Comparison of ENCODE assay signal across 22 cellular contexts in the genomic region with DNA sequence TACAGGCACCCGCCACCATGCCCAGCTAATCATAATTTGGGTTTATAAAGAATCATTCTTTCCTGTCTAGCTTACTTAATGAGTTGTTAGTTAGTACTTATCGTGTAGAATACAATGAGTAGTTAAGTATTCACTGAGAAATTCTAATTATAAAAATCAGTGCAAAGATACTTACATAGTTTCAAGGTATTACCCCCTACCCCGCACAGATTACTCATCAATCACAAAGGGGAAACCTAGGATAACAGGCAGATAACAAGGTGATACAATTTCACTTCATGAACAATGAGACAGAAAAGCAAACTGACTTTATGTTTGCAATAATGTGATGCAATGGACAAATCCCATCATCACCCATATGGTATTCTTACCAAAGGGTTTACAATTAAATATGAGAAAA.
DNase-seq lines count a peak whose midpoint lies in the region; ATAC-seq and TF ChIP-seq lines count a peak whose summit lies in the region.
"Had no signal": no experiment of that assay in that cellular context is flagged by ENCODE, and none has a peak within 500 bp of the region (broad histone marks: within the 10 kb centered on the region; RNA-seq: fewer than 3 reads in every experiment).

No MANE protein-coding gene starts in this region.

- ATAC-seq in HG03108 (IDR thresholded peaks at IDR 0.05; ENCODE audit: unreplicated experiment) = no peak
- ATAC-seq: A549 had no signal

- DNase-seq in DMS53 (lab: John Stamatoyannopoulos, UW) (peak; percentile 32), DMS53 treated with DMSO at 0.1 percent for 48 hours (lab: John Stamatoyannopoulos, UW; ENCODE audit: unreplicated experiment) (no peak), mesendoderm (peak; percentile 31), thyroid gland (no peak), A673 (ENCODE audit: low spot score) (no peak)
- DNase-seq: ACHN; BE2C; C1 segment of cervical spinal cord; CD4-positive, alpha-beta memory T cell; CD4-positive, CD25-positive, alpha-beta regulatory T cell; CD8-positive, alpha-beta memory T cell; COR-L47; DMS 273 treated with DMSO at 0.1 percent for 48 hours; DMS153; DND-41; EL; GDM1 had no signal

- H3K56ac ChIP-seq in mesendoderm (ENCODE audit: low read length) = no peak overlapping the region

- no peak overlapping the region for H4K5ac ChIP-seq in mesendoderm (ENCODE audit: low read length)

- TF ChIP-seq POLR2A in thyroid gland (IDR thresholded peaks at IDR 0.05) = no peak

- H3K4me3 ChIP-seq in mesendoderm (ENCODE audit: low read length) (no peak overlapping the region), thyroid gland (replicated peaks in 1 of 3) (no peak overlapping the region), A673 (ENCODE audit: low read depth, low read length, poor library complexity, severe bottlenecking) (no peak overlapping the region)
- H3K4me3 ChIP-seq: A549, BLaER1, GM12878 had no signal

- H3K36me3 ChIP-seq in mesendoderm (ENCODE audit: control insufficient read depth, insufficient read depth, low read length) (no peaks in the 10 kb centered on the region), thyroid gland (no peaks in the 10 kb centered on the region), A673 (ENCODE audit: insufficient read depth, low read length, poor library complexity, severe bottlenecking) (no peaks in the 10 kb centered on the region)
- H3K36me3 ChIP-seq: BE2C, BLaER1 had no signal

- WGBS in mesendoderm (ENCODE audit: extremely low coverage, insufficient coverage, low lambda C conversion rate) = no CpG with 5 or more reads among the region's 3 CpGs
- 63 to 94% methylated on average over 3 of the region's 3 CpGs for WGBS in thyroid gland, 2 donors

- H4K8ac ChIP-seq in mesendoderm (ENCODE audit: low read depth, low read length) = no peak overlapping the region

- no peaks in the 10 kb centered on the region for H3K79me2 ChIP-seq in mesendoderm (ENCODE audit: control insufficient read depth, insufficient read depth, low read length)

- H3K9me3 ChIP-seq in thyroid gland = no peaks in the 10 kb centered on the region
- H3K9me3 ChIP-seq in A673 (ENCODE audit: low read depth, low read length, poor library complexity, severe bottlenecking) = no peaks in the 10 kb centered on the region
- H3K9me3 ChIP-seq: A549, BE2C, BLaER1 had no signal

- H2AK5ac ChIP-seq in mesendoderm (ENCODE audit: low read length) = no peak overlapping the region

- no peak overlapping the region for H3K4me2 ChIP-seq in mesendoderm (ENCODE audit: low read length)
- H3K4me2 ChIP-seq: A549, BLaER1 had no signal

- no peak overlapping the region for H3K4ac ChIP-seq in mesendoderm (ENCODE audit: low read depth, low read length)

- no peak overlapping the region for H3K9ac ChIP-seq in mesendoderm (ENCODE audit: low read length)
- H3K9ac ChIP-seq: BLaER1 had no signal

- CTCF ChIA-PET in A673 (lab: Charles Lee) = no interaction called here

- no TSS peak for BruUV-seq in A673 (replicated peaks; lab: Mats Ljungman, UMichigan)

- no peak overlapping the region for H3K18ac ChIP-seq in mesendoderm (ENCODE audit: low read length)

- POLR2A ChIA-PET in A673 (lab: Charles Lee; ENCODE audit: low non-redundant PET) = no interaction called here

- H2BK120ac ChIP-seq in mesendoderm (ENCODE audit: low read depth, low read length) = no peak overlapping the region

- no peak overlapping the region for H2BK15ac ChIP-seq in mesendoderm (replicated peaks; ENCODE audit: low read depth)

- H3K27me3 ChIP-seq in mesendoderm (ENCODE audit: insufficient read depth, low read length, poor library complexity) (no peaks in the 10 kb centered on the region), thyroid gland (no peaks in the 10 kb centered on the region), A673 (replicated peaks; ENCODE audit: insufficient read depth, low read depth, low read length, poor library complexity) (no peaks in the 10 kb centered on the region)
- H3K27me3 ChIP-seq: BE2C, BLaER1 had no signal

- H3K23ac ChIP-seq in mesendoderm (ENCODE audit: low read length) = no peak overlapping the region

- H3K27ac ChIP-seq in mesendoderm (ENCODE audit: low read depth, low read length) = no peak overlapping the region
- H3K27ac ChIP-seq in thyroid gland = peak overlapping the region; percentile 25 to 76 (median 30)
- H3K27ac ChIP-seq in A673 (ENCODE audit: low read depth, low read length, poor library complexity, severe bottlenecking) = no peak overlapping the region
- H3K27ac ChIP-seq: 22Rv1, A549, BLaER1 had no signal

- no peaks in the 10 kb centered on the region for H3K79me1 ChIP-seq in mesendoderm (ENCODE audit: low read length)

- H3K4me1 ChIP-seq in mesendoderm (ENCODE audit: control insufficient read depth, low read depth, low read length) (peaks cover 6% of the 10 kb centered on the region), thyroid gland (peaks cover 30 to 33% of the 10 kb centered on the region in 2 donors), A673 (ENCODE audit: insufficient read depth, low read length, poor library complexity, severe bottlenecking) (no peaks in the 10 kb centered on the region)
- H3K4me1 ChIP-seq: A549, BE2C, BLaER1 had no signal

- no peak overlapping the region for H2BK5ac ChIP-seq in mesendoderm (ENCODE audit: low read length)

- intact Hi-C loops in thyroid gland (cut with DNase I) (no loop called here), A673 (cut with micrococcal nuclease; ENCODE audit: unreplicated experiment) (no loop called here)

- no peak for TF ChIP-seq CTCF in thyroid gland (IDR thresholded peaks at IDR 0.05)
- TF ChIP-seq CTCF in A673 (conservative IDR thresholded peaks at IDR 0.05; ENCODE audit: low read depth, low read length) = no peak

Comparison
In these comparisons a context has a peak if more than half of its experiments do, and no peak if none do; other contexts are left out.
1. DNase-seq: peak in DMS53 (single experiment) and mesendoderm (single experiment); none in DMS53 treated with DMSO at 0.1 percent for 48 hours (single experiment), thyroid gland (0 of 2) and A673 (single experiment).
2. H3K27ac ChIP-seq: peak in thyroid gland (3 of 3); none in mesendoderm (single experiment) and A673 (single experiment).